36 cellular contexts compared by ENCODE assay signal in genomic region chr5:95699337-95699736, GRCh38. TPM values are rescaled to one million over a fixed set of nuclear protein-coding genes. Genes with fewer than 3 reads are reported as not detected.
"Had no signal": no experiment of that assay in that cellular context is flagged by ENCODE, and none has a peak within 500 bp of the region (broad histone marks: within the 10 kb centered on the region; RNA-seq: fewer than 3 reads in every experiment).

No MANE protein-coding gene starts in this region.

- H3K4me3 ChIP-seq: adrenal gland, ascending aorta had no signal

- H3K4me1 ChIP-seq: ascending aorta had no signal

- ATAC-seq: activated CD8-positive, alpha-beta T cell treated with anti-CD3 and anti-CD28 coated beads for 36 hours; activated naive CD4-positive, alpha-beta T cell treated with anti-CD3 and anti-CD28 coated beads, Interleukin-2, amount 50 U/mL, for 72 hours; activated T-cell treated with anti-CD3 and anti-CD28 coated beads, Interleukin-2, amount 50 U/mL, for 4 hours; activated T-cell treated with anti-CD3 and anti-CD28 coated beads, Interleukin-2, amount 50 U/mL, for 72 hours; activated T-helper 17 cell treated with anti-CD3 and anti-CD28 coated beads, Interleukin-2, amount 50 U/mL, for 72 hours had no signal

- H3K27ac Mint-ChIP-seq: activated B cell treated with CpG ODN at 0.5 μM for 24 hours; activated CD4-positive, alpha-beta memory T cell treated with anti-CD3 and anti-CD28 coated beads for 36 hours; activated CD4-positive, alpha-beta T cell treated with anti-CD3 and anti-CD28 coated beads, Interleukin-2, amount 10 ng/mL, durations not matched to agents 24 days and 14 days; activated CD8-positive, alpha-beta T cell treated with anti-CD3 and anti-CD28 coated beads for 36 hours; activated naive CD4-positive, alpha-beta T cell treated with anti-CD3 and anti-CD28 coated beads for 36 hours; activated naive CD4-positive, alpha-beta T cell treated with anti-CD3 and anti-CD28 coated beads, Interleukin-2, amount 50 U/mL, for 72 hours; activated naive CD8-positive, alpha-beta T cell treated with anti-CD3 and anti-CD28 coated beads for 36 hours; activated T-cell treated with anti-CD3 and anti-CD28 coated beads, Interleukin-2, amount 50 U/mL, for 72 hours; activated T-helper 1 cell treated with anti-CD3 and anti-CD28 coated beads, Interleukin-12 subunit alpha, Interleukin-12 subunit beta, Interleukin-2, Interleukin-4 antibody, amounts not matched to agents 30 ng/mL and 10 ng/mL and 1 ng/mL, durations not matched to agents 14 hours and 24 hours and 36 hours; activated T-helper 17 cell treated with anti-CD3 and anti-CD28 coated beads, Interleukin-2, amount 50 U/mL, for 72 hours; brain; T-helper 1 cell treated with Interleukin-12 subunit alpha and Interleukin-12 subunit beta and Interleukin-4 antibody, amounts not matched to agents 30 μg/mL and 1 μg/mL, for 36 hours; T-helper 2 cell treated with Interferon-gamma antibody and Interleukin-4, amounts not matched to agents 5 μg/mL and 100 μg/mL, for 36 hours had no signal

- H3K9me3 ChIP-seq: adrenal gland, ascending aorta had no signal

- H3K27me3 ChIP-seq: adrenal gland, ascending aorta had no signal

- FAIRE-seq: bronchial epithelial cell, TTC549 had no signal

- H3K4me3 Mint-ChIP-seq: activated B cell treated with CpG ODN at 0.5 μM for 24 hours; activated CD4-positive, alpha-beta memory T cell treated with anti-CD3 and anti-CD28 coated beads for 36 hours; activated CD4-positive, alpha-beta T cell treated with anti-CD3 and anti-CD28 coated beads, Interleukin-2, amount 10 ng/mL, durations not matched to agents 24 days and 14 days; activated CD8-positive, alpha-beta T cell treated with anti-CD3 and anti-CD28 coated beads for 36 hours; activated naive CD4-positive, alpha-beta T cell treated with anti-CD3 and anti-CD28 coated beads for 36 hours; activated naive CD8-positive, alpha-beta T cell treated with anti-CD3 and anti-CD28 coated beads for 36 hours; activated T-cell treated with anti-CD3 and anti-CD28 coated beads, Interleukin-2, amount 50 U/mL, for 4 hours; activated T-cell treated with anti-CD3 and anti-CD28 coated beads, Interleukin-2, amount 50 U/mL, for 72 hours; activated T-helper 1 cell treated with anti-CD3 and anti-CD28 coated beads, Interleukin-12 subunit alpha, Interleukin-12 subunit beta, Interleukin-2, Interleukin-4 antibody, amounts not matched to agents 30 ng/mL and 10 ng/mL and 1 ng/mL, durations not matched to agents 14 hours and 24 hours and 36 hours; activated T-helper 17 cell treated with anti-CD3 and anti-CD28 coated beads, Interleukin-2, amount 50 U/mL, for 72 hours; brain; T-helper 1 cell treated with Interleukin-12 subunit alpha and Interleukin-12 subunit beta and Interleukin-4 antibody, amounts not matched to agents 30 μg/mL and 1 μg/mL, for 36 hours; T-helper 2 cell treated with Interferon-gamma antibody and Interleukin-4, amounts not matched to agents 5 μg/mL and 100 μg/mL, for 36 hours had no signal

- DNase-seq: activated B cell treated with CpG ODN at 0.5 μM for 24 hours; activated CD4-positive, alpha-beta memory T cell treated with anti-CD3 and anti-CD28 coated beads for 36 hours; activated CD4-positive, alpha-beta T cell treated with anti-CD3 and anti-CD28 coated beads for 4 hours; activated CD4-positive, alpha-beta T cell treated with anti-CD3 and anti-CD28 coated beads, Interleukin-2, amount 10 ng/mL, durations not matched to agents 24 days and 14 days; activated CD4-positive, alpha-beta T cell treated with anti-CD3 and anti-CD28 coated beads, Interleukin-2, amount 50 U/mL, for 1 hour; activated CD4-positive, alpha-beta T cell treated with anti-CD3 and anti-CD28 coated beads, Interleukin-2, amount 50 U/mL, for 4 hours; activated CD4-positive, CD25-positive, alpha-beta regulatory T cell treated with anti-CD3 and anti-CD28 coated beads, Interleukin-2, amount 50 U/mL, for 72 hours; activated CD8-positive, alpha-beta memory T cell treated with anti-CD3 and anti-CD28 coated beads, Interleukin-2, amount 50 U/mL, for 4 hours; activated CD8-positive, alpha-beta T cell treated with anti-CD3 and anti-CD28 coated beads for 36 hours; activated effector memory CD4-positive, alpha-beta T cell treated with anti-CD3 and anti-CD28 coated beads, Interleukin-2, amount 50 U/mL, for 16 hours; activated gamma-delta T cell treated with Interleukin-2 at 50 U/mL for 16 hours; activated naive CD4-positive, alpha-beta T cell; activated naive CD4-positive, alpha-beta T cell treated with anti-CD3 and anti-CD28 coated beads for 36 hours; activated naive CD4-positive, alpha-beta T cell treated with anti-CD3 and anti-CD28 coated beads, Interleukin-2, amount 50 U/mL, for 16 hours; activated naive CD8-positive, alpha-beta T cell treated with anti-CD3 and anti-CD28 coated beads for 36 hours; activated T-cell treated with anti-CD3 and anti-CD28 coated beads for 4 hours; activated T-cell treated with anti-CD3 and anti-CD28 coated beads, Interleukin-2, amount 50 U/mL, for 1 hour; activated T-cell treated with anti-CD3 and anti-CD28 coated beads, Interleukin-2, amount 50 U/mL, for 4 hours; activated T-cell treated with anti-CD3 and anti-CD28 coated beads, Interleukin-2, amount 50 U/mL, for 72 hours; adrenal gland; amniotic stem cell; central memory CD4-positive, alpha-beta T cell; T-helper 1 cell; T-helper 2 cell; T-helper 9 cell had no signal

- H3K4me1 Mint-ChIP-seq: activated B cell treated with CpG ODN at 0.5 μM for 24 hours; activated CD4-positive, alpha-beta T cell treated with anti-CD3 and anti-CD28 coated beads, Interleukin-2, amount 10 ng/mL, durations not matched to agents 24 days and 14 days; activated naive CD8-positive, alpha-beta T cell treated with anti-CD3 and anti-CD28 coated beads for 36 hours; activated T-helper 17 cell treated with anti-CD3 and anti-CD28 coated beads, Interleukin-2, amount 50 U/mL, for 72 hours had no signal

- H3K36me3 Mint-ChIP-seq: activated CD4-positive, alpha-beta memory T cell treated with anti-CD3 and anti-CD28 coated beads for 36 hours; activated naive CD4-positive, alpha-beta T cell treated with anti-CD3 and anti-CD28 coated beads, Interleukin-2, amount 50 U/mL, for 72 hours; activated naive CD8-positive, alpha-beta T cell treated with anti-CD3 and anti-CD28 coated beads for 36 hours; brain had no signal

- H3K9me3 Mint-ChIP-seq: activated B cell treated with CpG ODN at 0.5 μM for 24 hours; activated CD4-positive, alpha-beta memory T cell treated with anti-CD3 and anti-CD28 coated beads for 36 hours; activated CD4-positive, alpha-beta T cell treated with anti-CD3 and anti-CD28 coated beads, Interleukin-2, amount 10 ng/mL, durations not matched to agents 24 days and 14 days; activated CD8-positive, alpha-beta T cell treated with anti-CD3 and anti-CD28 coated beads for 36 hours; activated naive CD4-positive, alpha-beta T cell treated with anti-CD3 and anti-CD28 coated beads for 36 hours; activated naive CD4-positive, alpha-beta T cell treated with anti-CD3 and anti-CD28 coated beads, Interleukin-2, amount 50 U/mL, for 72 hours; activated naive CD8-positive, alpha-beta T cell treated with anti-CD3 and anti-CD28 coated beads for 36 hours; activated T-cell treated with anti-CD3 and anti-CD28 coated beads, Interleukin-2, amount 50 U/mL, for 4 hours; activated T-cell treated with anti-CD3 and anti-CD28 coated beads, Interleukin-2, amount 50 U/mL, for 72 hours; activated T-helper 1 cell treated with anti-CD3 and anti-CD28 coated beads, Interleukin-12 subunit alpha, Interleukin-12 subunit beta, Interleukin-2, Interleukin-4 antibody, amounts not matched to agents 30 ng/mL and 10 ng/mL and 1 ng/mL, durations not matched to agents 14 hours and 24 hours and 36 hours; activated T-helper 17 cell treated with anti-CD3 and anti-CD28 coated beads, Interleukin-2, amount 50 U/mL, for 72 hours; brain; T-helper 1 cell treated with Interleukin-12 subunit alpha and Interleukin-12 subunit beta and Interleukin-4 antibody, amounts not matched to agents 30 μg/mL and 1 μg/mL, for 36 hours; T-helper 2 cell treated with Interferon-gamma antibody and Interleukin-4, amounts not matched to agents 5 μg/mL and 100 μg/mL, for 36 hours had no signal

- H3K27me3 Mint-ChIP-seq: brain had no signal

- H3K27ac ChIP-seq: adrenal gland, ascending aorta had no signal

- H3K36me3 ChIP-seq: adrenal gland, ascending aorta had no signal

RNA-seq across cellular contexts. Expression of gene SPATA9, which starts 16.5 kb away (rescaled TPM):
- total RNA-seq: activated B cell treated with CpG ODN at 0.5 μM for 24 hours; activated CD4-positive, alpha-beta memory T cell treated with anti-CD3 and anti-CD28 coated beads for 36 hours; activated CD4-positive, alpha-beta T cell treated with anti-CD3 and anti-CD28 coated beads, Interleukin-2, amount 10 ng/mL, durations not matched to agents 24 days and 14 days; activated CD8-positive, alpha-beta memory T cell treated with anti-CD3 and anti-CD28 coated beads for 36 hours; activated CD8-positive, alpha-beta T cell treated with anti-CD3 and anti-CD28 coated beads for 36 hours; activated naive CD4-positive, alpha-beta T cell treated with anti-CD3 and anti-CD28 coated beads for 36 hours; activated naive CD4-positive, alpha-beta T cell treated with anti-CD3 and anti-CD28 coated beads, Interleukin-2, amount 50 U/mL, for 72 hours; activated naive CD8-positive, alpha-beta T cell treated with anti-CD3 and anti-CD28 coated beads for 36 hours; activated T-cell treated with anti-CD3 and anti-CD28 coated beads, Interleukin-2, amount 50 U/mL, for 4 hours; activated T-helper 1 cell treated with anti-CD3 and anti-CD28 coated beads, Interleukin-12 subunit alpha, Interleukin-12 subunit beta, Interleukin-2, Interleukin-4 antibody, amounts not matched to agents 30 ng/mL and 10 ng/mL and 1 ng/mL, durations not matched to agents 14 hours and 24 hours and 36 hours; activated T-helper 17 cell treated with anti-CD3 and anti-CD28 coated beads, Interleukin-2, amount 50 U/mL, for 72 hours; ascending aorta; bronchial epithelial cell; cardiac septum had no signal

RNA-seq across cellular contexts. Expression of gene RFESD, which starts 52.8 kb away (rescaled TPM):
- total RNA-seq: ascending aorta had no signal
